8 cellular contexts compared by ENCODE assay signal in genomic region chr6:7505196-7505699, GRCh38. TPM values are rescaled to one million over a fixed set of nuclear protein-coding genes. Genes with fewer than 3 reads are reported as not detected.
DNase-seq lines count a peak whose midpoint lies in the region; ATAC-seq, FAIRE-seq and TF ChIP-seq lines count a peak whose summit lies in the region.

No MANE protein-coding gene starts in this region.

- H3K9me3 ChIP-seq in GM12878 (replicated peaks; ENCODE audit: control insufficient read depth, insufficient read depth, low read length) (no peaks in the 10 kb centered on the region), gastrocnemius medialis (no peaks in the 10 kb centered on the region)

- H3K4me3 ChIP-seq in GM12878 (no peak overlapping the region), gastrocnemius medialis (no peak overlapping the region)

- no peaks in the 10 kb centered on the region for H3K79me2 ChIP-seq in GM12878 (ENCODE audit: control insufficient read depth, insufficient read depth, low read length)

- RAD21 ChIA-PET in GM12878 (lab: Charles Lee; ENCODE audit: unreplicated experiment), result no interaction called here

- no peaks in the 10 kb centered on the region for H4K20me1 ChIP-seq in GM12878 (ENCODE audit: control insufficient read depth, insufficient read depth)

- no peak overlapping the region for H3K27ac ChIP-seq in GM12878 (ENCODE audit: control insufficient read depth, insufficient read depth)
- no peak overlapping the region for H3K27ac ChIP-seq in gastrocnemius medialis

- no peak overlapping the region for H3K9ac ChIP-seq in GM12878 (ENCODE audit: control insufficient read depth, insufficient read depth, low read length)

- whole genome bisulfite sequencing in GM12878 (ENCODE audit: insufficient coverage, insufficient replicate concordance, low lambda C conversion rate, missing lambda C conversion rate), result 46% methylated on average over 10 of the region's 10 CpGs

- ATAC-seq in GM12878 (0 out of 3 replicates have a peak, but pooled peaks have one; percentile 18), gastrocnemius medialis (no peak), HG03342 (IDR thresholded peaks at IDR 0.05; ENCODE audit: unreplicated experiment) (no peak)

- TF ChIP-seq POLR2A in GM12878 (IDR thresholded peaks at IDR 0.05; ENCODE audit: low read depth, low read length) (no peak), gastrocnemius medialis (IDR thresholded peaks at IDR 0.05) (no peak)

- in situ Hi-C loops in GM12878 (cut with MboI) (no loop called here), gastrocnemius medialis (cut with MboI; ENCODE audit: low sequenced_read_pairs in 4 of 4) (no loop called here)

- no peak overlapping the region for H3K4me2 ChIP-seq in GM12878 (ENCODE audit: control insufficient read depth, insufficient read depth)

- no peaks in the 10 kb centered on the region for H3K4me1 ChIP-seq in GM12878 (ENCODE audit: control insufficient read depth, insufficient read depth, low read length)
- H3K4me1 ChIP-seq in gastrocnemius medialis, result no peaks in the 10 kb centered on the region

- DNase-seq in NCI-H524 (lab: John Stamatoyannopoulos, UW) (peak; percentile 9 to 50), NCI-H524 treated with DMSO at 0.1 percent for 48 hours (lab: John Stamatoyannopoulos, UW) (no peak), NCI-H2081 treated with DMSO at 0.1 percent for 48 hours (lab: John Stamatoyannopoulos, UW) (peak; percentile 24), GM12878 (ENCODE audit: low read depth, low spot score) (no peak), left kidney (ENCODE audit: low read depth, low spot score) (peak; percentile 51), gastrocnemius medialis (no peak), KG1 (lab: John Stamatoyannopoulos, UW) (no peak)

- no peak for FAIRE-seq in GM12878 (lab: Jason Lieb, UNC)

- TF ChIP-seq RAD21 in GM12878 (IDR thresholded peaks at IDR 0.05; ENCODE audit: insufficient read depth, low read depth, low read length), result no peak

- no peak overlapping the region for H2AFZ ChIP-seq in GM12878 (ENCODE audit: control insufficient read depth, low read depth, low read length)

- TF ChIP-seq EP300 in GM12878 (IDR thresholded peaks at IDR 0.05; ENCODE audit: borderline replicate concordance in 1 of 2, control insufficient read depth in 1 of 2, low read depth in 2 of 2, low read length in 2 of 2), result no peak

- BruUV-seq in GM12878 (replicated peaks; lab: Mats Ljungman, UMichigan), result no TSS peak

- TF ChIP-seq CTCF in GM12878 (IDR thresholded peaks at IDR 0.05 in 2 of 3, conservative IDR thresholded peaks at IDR 0.05 in 1 of 3; ENCODE audit: control insufficient read depth in 2 of 3, extremely low read depth in 1 of 3, insufficient read depth in 1 of 3, low read depth in 3 of 3, low read length in 3 of 3) (no peak), gastrocnemius medialis (IDR thresholded peaks at IDR 0.05 in 4 of 5, conservative IDR thresholded peaks at IDR 0.05 in 1 of 5) (no peak)

- SMC1A ChIA-PET in GM12878 (lab: Charles Lee; ENCODE audit: uncharacterized antibody, unreplicated experiment), result interaction anchor here (1.3 kb wide), 1 partner anchor 17 kb away, joined by 3 read pairs; no protein-coding TSS in a partner anchor

- peaks cover 0 to 4% of the 10 kb centered on the region in 2 experiments; a peak in 2 of 4 replicates for H3K27me3 ChIP-seq in GM12878 (replicated peaks in 1 of 2; ENCODE audit: control insufficient read depth in 2 of 2, insufficient read depth in 2 of 2, low read length in 1 of 2)
- peaks cover 0 to 4% (median 0%) of the 10 kb centered on the region in 3 donors for H3K27me3 ChIP-seq in gastrocnemius medialis

- intact Hi-C loops in GM12878 (cut with micrococcal nuclease; ENCODE audit: unreplicated experiment) (no loop called here), gastrocnemius medialis (cut with DNase I; ENCODE audit: low total_unique reads) (no loop called here)

- CTCF ChIA-PET in GM12878 (lab: Yijun Ruan, JAX), result no interaction called here

- no peaks in the 10 kb centered on the region for H3K36me3 ChIP-seq in GM12878 (ENCODE audit: control insufficient read depth in 2 of 2, insufficient read depth in 2 of 2, low read length in 1 of 2)
- no peaks in the 10 kb centered on the region for H3K36me3 ChIP-seq in gastrocnemius medialis

- POLR2A ChIA-PET in GM12878 (lab: Charles Lee), result no interaction called here

TF ChIP-seq in GM12878, 131 proteins besides CTCF, POLR2A, EP300 and RAD21:
- TF ChIP-seq POU2F2 (IDR thresholded peaks at IDR 0.05; ENCODE audit: borderline replicate concordance, low read depth, low read length) (no peak), MYB (IDR thresholded peaks at IDR 0.05; ENCODE audit: borderline replicate concordance, low read depth, low read length) (no peak), KDM1A (IDR thresholded peaks at IDR 0.05; ENCODE audit: borderline replicate concordance) (no peak)
- TF ChIP-seq, protein P1, sequence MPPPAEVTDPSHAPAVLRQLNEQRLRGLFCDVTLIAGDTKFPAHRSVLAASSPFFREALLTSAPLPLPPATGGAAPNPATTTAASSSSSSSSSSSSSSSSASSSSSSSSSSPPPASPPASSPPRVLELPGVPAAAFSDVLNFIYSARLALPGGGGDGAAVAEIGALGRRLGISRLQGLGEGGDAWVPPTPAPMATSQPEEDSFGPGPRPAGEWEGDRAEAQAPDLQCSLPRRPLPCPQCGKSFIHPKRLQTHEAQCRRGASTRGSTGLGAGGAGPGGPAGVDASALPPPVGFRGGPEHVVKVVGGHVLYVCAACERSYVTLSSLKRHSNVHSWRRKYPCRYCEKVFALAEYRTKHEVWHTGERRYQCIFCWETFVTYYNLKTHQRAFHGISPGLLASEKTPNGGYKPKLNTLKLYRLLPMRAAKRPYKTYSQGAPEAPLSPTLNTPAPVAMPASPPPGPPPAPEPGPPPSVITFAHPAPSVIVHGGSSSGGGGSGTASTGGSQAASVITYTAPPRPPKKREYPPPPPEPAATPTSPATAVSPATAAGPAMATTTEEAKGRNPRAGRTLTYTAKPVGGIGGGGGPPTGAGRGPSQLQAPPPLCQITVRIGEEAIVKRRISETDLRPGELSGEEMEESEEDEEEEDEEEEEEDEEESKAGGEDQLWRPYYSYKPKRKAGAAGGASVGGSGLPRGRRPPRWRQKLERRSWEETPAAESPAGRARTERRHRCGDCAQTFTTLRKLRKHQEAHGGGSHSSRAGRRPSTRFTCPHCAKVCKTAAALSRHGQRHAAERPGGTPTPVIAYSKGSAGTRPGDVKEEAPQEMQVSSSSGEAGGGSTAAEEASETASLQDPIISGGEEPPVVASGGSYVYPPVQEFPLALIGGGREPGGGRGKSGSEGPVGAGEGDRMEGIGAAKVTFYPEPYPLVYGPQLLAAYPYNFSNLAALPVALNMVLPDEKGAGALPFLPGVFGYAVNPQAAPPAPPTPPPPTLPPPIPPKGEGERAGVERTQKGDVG (CRISPR knock-in tag; IDR thresholded peaks at IDR 0.05), result no peak
TF ChIP-seq in GM12878: peak in this region for 0.

RNA-seq across cellular contexts. Expression of gene DSP, which starts 36.2 kb away (rescaled TPM):
- total RNA-seq in GM12878 (2013; cell fraction: nucleolus; rRNA removed), result not detected in 2 replicates
- total RNA-seq in GM12878 (2014; rRNA removed) (under 0.01 TPM in 1 of 2 replicates, not detected in the other), GM12878 (2014; rRNA removed; fragmentation: Illumina TruSeq; extraction: Trizol) (not detected in 2 replicates), GM12878 (2021) (0.21 and 0.36 TPM in 2 replicates), gastrocnemius medialis (1 to 10 TPM in 1 of 4 donors, under 1 TPM in 3; 0.31 to 1.1 (median 0.65) TPM)
- not detected for polyA plus RNA-seq in GM12878 (2011; ENCODE audit: low read depth)
- polyA plus RNA-seq in GM12878 (2011; rRNA removed) (0.01 TPM in 1 of 2 replicates, not detected in the other), GM12878 (2014; fragmentation: Illumina TruSeq; extraction: Trizol) (0.01 TPM in 1 of 2 replicates, not detected in the other), GM12878 (2014; fragmentation: Nextera tagmentation; extraction: Ambion mirVana) (not detected), GM12878 (2014; rRNA removed) (not detected in 2 replicates), GM12878 (2016; fragmentation: Nextera tagmentation; extraction: Ambion mirVana) (under 1 TPM; 0.07 to 0.23 TPM)
- polyA plus RNA-seq in GM12878 (2011; cell fraction: cytosol; rRNA removed), result under 0.01 TPM in 1 of 2 replicates, not detected in the other
- polyA plus RNA-seq in GM12878 (2011; cell fraction: nucleus; rRNA removed), result 0.07 TPM in 1 of 2 replicates, not detected in the other
- polyA plus RNA-seq in GM12878 (2012), result not detected in 2 replicates
- not detected in 2 replicates for polyA minus RNA-seq in GM12878 (2011; rRNA and poly(A)+ RNA removed)
- 0.10 TPM in 1 of 2 replicates, not detected in the other for polyA minus RNA-seq in GM12878 (2011; cell fraction: cytosol; rRNA and poly(A)+ RNA removed)
- under 0.01 TPM in 2 replicates for polyA minus RNA-seq in GM12878 (2011; cell fraction: nucleus; rRNA and poly(A)+ RNA removed)

Comparison
In these comparisons a context has a peak if more than half of its experiments do, and no peak if none do; other contexts are left out.
1. DNase-seq: peak in NCI-H524 (2 of 2), NCI-H2081 treated with DMSO at 0.1 percent for 48 hours (single experiment) and left kidney (single experiment); none in NCI-H524 treated with DMSO at 0.1 percent for 48 hours (single experiment), GM12878 (single experiment), gastrocnemius medialis (0 of 2) and KG1 (single experiment).